1 cellular context compared by ENCODE assay signal in the genomic region with DNA sequence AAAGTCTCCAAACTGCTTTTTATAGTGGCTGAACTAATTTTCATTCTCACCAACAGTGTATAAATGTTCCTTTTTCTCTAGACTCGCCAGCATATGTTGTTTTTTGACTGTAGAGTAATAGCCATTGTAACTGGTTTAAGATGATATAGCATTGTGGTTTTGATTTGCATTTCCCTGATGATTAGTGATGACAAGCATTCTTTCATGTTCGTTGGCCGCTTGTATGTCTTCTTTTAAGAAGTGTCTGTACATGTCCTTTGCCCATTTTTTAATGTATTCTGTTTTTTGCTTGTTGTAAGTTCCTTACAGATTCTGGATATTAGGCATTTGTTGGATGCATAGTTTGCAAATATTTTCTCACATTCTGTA.
TF ChIP-seq lines count a peak whose summit lies in the region.

No MANE protein-coding gene starts in this region.

TF ChIP-seq in GM12878, 131 proteins besides CTCF, POLR2A, EP300 and RAD21 (continued from another document):
- TF ChIP-seq, protein P1, sequence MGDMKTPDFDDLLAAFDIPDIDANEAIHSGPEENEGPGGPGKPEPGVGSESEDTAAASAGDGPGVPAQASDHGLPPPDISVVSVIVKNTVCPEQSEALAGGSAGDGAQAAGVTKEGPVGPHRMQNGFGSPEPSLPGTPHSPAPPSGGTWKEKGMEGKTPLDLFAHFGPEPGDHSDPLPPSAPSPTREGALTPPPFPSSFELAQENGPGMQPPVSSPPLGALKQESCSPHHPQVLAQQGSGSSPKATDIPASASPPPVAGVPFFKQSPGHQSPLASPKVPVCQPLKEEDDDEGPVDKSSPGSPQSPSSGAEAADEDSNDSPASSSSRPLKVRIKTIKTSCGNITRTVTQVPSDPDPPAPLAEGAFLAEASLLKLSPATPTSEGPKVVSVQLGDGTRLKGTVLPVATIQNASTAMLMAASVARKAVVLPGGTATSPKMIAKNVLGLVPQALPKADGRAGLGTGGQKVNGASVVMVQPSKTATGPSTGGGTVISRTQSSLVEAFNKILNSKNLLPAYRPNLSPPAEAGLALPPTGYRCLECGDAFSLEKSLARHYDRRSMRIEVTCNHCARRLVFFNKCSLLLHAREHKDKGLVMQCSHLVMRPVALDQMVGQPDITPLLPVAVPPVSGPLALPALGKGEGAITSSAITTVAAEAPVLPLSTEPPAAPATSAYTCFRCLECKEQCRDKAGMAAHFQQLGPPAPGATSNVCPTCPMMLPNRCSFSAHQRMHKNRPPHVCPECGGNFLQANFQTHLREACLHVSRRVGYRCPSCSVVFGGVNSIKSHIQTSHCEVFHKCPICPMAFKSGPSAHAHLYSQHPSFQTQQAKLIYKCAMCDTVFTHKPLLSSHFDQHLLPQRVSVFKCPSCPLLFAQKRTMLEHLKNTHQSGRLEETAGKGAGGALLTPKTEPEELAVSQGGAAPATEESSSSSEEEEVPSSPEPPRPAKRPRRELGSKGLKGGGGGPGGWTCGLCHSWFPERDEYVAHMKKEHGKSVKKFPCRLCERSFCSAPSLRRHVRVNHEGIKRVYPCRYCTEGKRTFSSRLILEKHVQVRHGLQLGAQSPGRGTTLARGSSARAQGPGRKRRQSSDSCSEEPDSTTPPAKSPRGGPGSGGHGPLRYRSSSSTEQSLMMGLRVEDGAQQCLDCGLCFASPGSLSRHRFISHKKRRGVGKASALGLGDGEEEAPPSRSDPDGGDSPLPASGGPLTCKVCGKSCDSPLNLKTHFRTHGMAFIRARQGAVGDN (IDR thresholded peaks at IDR 0.05), result peak; percentile 36; the same call in 1 of the 2 replicates
- TF ChIP-seq NR2C2 (IDR thresholded peaks at IDR 0.05; ENCODE audit: borderline replicate concordance, control insufficient read depth, insufficient read length, low read depth) (no peak), STAT1 (conservative IDR thresholded peaks at IDR 0.05) (no peak), POLR2AphosphoS5 (IDR thresholded peaks at IDR 0.05; ENCODE audit: low read length) (no peak), IRF4 (IDR thresholded peaks at IDR 0.05; ENCODE audit: low read depth, low read length) (no peak), ZBED1 (IDR thresholded peaks at IDR 0.05; ENCODE audit: borderline replicate concordance) (no peak), EZH2 (IDR thresholded peaks at IDR 0.05; ENCODE audit: borderline replicate concordance, control insufficient read depth, low read depth, low read length) (no peak), TCF7 (IDR thresholded peaks at IDR 0.05; ENCODE audit: borderline replicate concordance) (no peak), NFXL1 (IDR thresholded peaks at IDR 0.05; ENCODE audit: borderline replicate concordance) (no peak), FOS (IDR thresholded peaks at IDR 0.05; ENCODE audit: borderline replicate concordance, extremely low read depth, insufficient read length) (no peak), HDGF (IDR thresholded peaks at IDR 0.05) (no peak), MTA3 (IDR thresholded peaks at IDR 0.05; ENCODE audit: borderline replicate concordance, low read length) (no peak), BMI1 (IDR thresholded peaks at IDR 0.05; ENCODE audit: borderline replicate concordance) (peak; percentile 59; the same call in 1 of the 2 replicates), RBBP5 (conservative IDR thresholded peaks at IDR 0.05) (no peak)
- TF ChIP-seq, protein P2, sequence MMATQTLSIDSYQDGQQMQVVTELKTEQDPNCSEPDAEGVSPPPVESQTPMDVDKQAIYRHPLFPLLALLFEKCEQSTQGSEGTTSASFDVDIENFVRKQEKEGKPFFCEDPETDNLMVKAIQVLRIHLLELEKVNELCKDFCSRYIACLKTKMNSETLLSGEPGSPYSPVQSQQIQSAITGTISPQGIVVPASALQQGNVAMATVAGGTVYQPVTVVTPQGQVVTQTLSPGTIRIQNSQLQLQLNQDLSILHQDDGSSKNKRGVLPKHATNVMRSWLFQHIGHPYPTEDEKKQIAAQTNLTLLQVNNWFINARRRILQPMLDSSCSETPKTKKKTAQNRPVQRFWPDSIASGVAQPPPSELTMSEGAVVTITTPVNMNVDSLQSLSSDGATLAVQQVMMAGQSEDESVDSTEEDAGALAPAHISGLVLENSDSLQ (IDR thresholded peaks at IDR 0.05), result peak; percentile 14; the same call in 1 of the 2 replicates
- TF ChIP-seq, protein P3, sequence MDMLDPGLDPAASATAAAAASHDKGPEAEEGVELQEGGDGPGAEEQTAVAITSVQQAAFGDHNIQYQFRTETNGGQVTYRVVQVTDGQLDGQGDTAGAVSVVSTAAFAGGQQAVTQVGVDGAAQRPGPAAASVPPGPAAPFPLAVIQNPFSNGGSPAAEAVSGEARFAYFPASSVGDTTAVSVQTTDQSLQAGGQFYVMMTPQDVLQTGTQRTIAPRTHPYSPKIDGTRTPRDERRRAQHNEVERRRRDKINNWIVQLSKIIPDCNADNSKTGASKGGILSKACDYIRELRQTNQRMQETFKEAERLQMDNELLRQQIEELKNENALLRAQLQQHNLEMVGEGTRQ (IDR thresholded peaks at IDR 0.05; ENCODE audit: borderline replicate concordance, low read depth, low read length), result no peak
- TF ChIP-seq, protein P4, sequence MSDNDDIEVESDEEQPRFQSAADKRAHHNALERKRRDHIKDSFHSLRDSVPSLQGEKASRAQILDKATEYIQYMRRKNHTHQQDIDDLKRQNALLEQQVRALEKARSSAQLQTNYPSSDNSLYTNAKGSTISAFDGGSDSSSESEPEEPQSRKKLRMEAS (IDR thresholded peaks at IDR 0.05; ENCODE audit: low read depth, low read length), result no peak
- TF ChIP-seq, protein P5, sequence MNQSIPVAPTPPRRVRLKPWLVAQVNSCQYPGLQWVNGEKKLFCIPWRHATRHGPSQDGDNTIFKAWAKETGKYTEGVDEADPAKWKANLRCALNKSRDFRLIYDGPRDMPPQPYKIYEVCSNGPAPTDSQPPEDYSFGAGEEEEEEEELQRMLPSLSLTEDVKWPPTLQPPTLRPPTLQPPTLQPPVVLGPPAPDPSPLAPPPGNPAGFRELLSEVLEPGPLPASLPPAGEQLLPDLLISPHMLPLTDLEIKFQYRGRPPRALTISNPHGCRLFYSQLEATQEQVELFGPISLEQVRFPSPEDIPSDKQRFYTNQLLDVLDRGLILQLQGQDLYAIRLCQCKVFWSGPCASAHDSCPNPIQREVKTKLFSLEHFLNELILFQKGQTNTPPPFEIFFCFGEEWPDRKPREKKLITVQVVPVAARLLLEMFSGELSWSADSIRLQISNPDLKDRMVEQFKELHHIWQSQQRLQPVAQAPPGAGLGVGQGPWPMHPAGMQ (IDR thresholded peaks at IDR 0.05; ENCODE audit: borderline replicate concordance), result no peak
